ENCODE assay signal across 1 cellular context in the genomic region with DNA sequence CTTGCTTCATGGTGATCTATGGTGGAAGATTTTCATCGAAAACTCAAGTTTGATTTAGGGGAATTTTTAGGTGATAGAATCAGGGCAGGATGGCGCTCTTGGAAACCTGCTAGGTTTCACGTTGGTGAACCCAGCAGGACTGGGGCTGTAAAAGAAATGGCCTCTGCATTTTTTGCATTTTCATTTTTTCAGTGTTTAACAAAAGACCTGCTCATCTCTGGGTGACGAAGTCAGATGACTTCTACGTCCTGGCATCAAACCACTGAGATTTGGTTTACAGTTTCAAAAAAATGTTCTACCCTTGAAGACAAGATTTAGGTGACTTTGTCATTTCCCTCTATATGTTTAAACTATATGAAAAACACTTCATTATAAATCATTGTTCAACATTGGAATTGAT.
TF ChIP-seq lines count a peak whose summit lies in the region.

No MANE protein-coding gene starts in this region.

TF ChIP-seq in HCT116, 20 proteins besides CTCF, POLR2A, EP300 and RAD21:
- TF ChIP-seq CBX3 (IDR thresholded peaks at IDR 0.05; ENCODE audit: low read depth): no peak
- TF ChIP-seq, protein P1, sequence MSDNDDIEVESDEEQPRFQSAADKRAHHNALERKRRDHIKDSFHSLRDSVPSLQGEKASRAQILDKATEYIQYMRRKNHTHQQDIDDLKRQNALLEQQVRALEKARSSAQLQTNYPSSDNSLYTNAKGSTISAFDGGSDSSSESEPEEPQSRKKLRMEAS (IDR thresholded peaks at IDR 0.05): no peak
- TF ChIP-seq YY1 (IDR thresholded peaks at IDR 0.05; ENCODE audit: extremely low read depth, insufficient replicate concordance, low read depth, low read length): no peak
TF ChIP-seq in HCT116: peak in this region for 0.
